Comparison of ENCODE assay signal across 1 cellular context in genomic region chr12:48750215-48750614, GRCh38.
TF ChIP-seq lines count a peak whose summit lies in the region.

No MANE protein-coding gene starts in this region.

TF ChIP-seq in HEK293, 187 proteins besides CTCF, POLR2A, EP300 and RAD21:
- TF ChIP-seq, protein P1, sequence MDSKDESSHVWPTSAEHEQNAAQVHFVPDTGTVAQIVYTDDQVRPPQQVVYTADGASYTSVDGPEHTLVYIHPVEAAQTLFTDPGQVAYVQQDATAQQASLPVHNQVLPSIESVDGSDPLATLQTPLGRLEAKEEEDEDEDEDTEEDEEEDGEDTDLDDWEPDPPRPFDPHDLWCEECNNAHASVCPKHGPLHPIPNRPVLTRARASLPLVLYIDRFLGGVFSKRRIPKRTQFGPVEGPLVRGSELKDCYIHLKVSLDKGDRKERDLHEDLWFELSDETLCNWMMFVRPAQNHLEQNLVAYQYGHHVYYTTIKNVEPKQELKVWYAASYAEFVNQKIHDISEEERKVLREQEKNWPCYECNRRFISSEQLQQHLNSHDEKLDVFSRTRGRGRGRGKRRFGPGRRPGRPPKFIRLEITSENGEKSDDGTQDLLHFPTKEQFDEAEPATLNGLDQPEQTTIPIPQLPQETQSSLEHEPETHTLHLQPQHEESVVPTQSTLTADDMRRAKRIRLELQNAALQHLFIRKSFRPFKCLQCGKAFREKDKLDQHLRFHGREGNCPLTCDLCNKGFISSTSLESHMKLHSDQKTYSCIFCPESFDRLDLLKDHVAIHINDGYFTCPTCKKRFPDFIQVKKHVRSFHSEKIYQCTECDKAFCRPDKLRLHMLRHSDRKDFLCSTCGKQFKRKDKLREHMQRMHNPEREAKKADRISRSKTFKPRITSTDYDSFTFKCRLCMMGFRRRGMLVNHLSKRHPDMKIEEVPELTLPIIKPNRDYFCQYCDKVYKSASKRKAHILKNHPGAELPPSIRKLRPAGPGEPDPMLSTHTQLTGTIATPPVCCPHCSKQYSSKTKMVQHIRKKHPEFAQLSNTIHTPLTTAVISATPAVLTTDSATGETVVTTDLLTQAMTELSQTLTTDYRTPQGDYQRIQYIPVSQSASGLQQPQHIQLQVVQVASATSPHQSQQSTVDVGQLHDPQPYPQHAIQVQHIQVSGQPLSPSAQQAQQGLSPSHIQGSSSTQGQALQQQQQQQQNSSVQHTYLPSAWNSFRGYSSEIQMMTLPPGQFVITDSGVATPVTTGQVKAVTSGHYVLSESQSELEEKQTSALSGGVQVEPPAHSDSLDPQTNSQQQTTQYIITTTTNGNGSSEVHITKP (tag by site-specific recombination; IDR thresholded peaks at IDR 0.05) = no peak
- TF ChIP-seq ZNF311 (tag by site-specific recombination; IDR thresholded peaks at IDR 0.05; ENCODE audit: borderline replicate concordance) = no peak
- no peak for TF ChIP-seq ZNF211 (tag by site-specific recombination; IDR thresholded peaks at IDR 0.05; ENCODE audit: low read depth)
- no peak for TF ChIP-seq WT1 (tag by site-specific recombination; IDR thresholded peaks at IDR 0.05)
- TF ChIP-seq ZNF664 (tag by site-specific recombination; IDR thresholded peaks at IDR 0.05) = peak; percentile 56; the same call in 1 of the 2 replicates
- TF ChIP-seq ZNF645 (tag by site-specific recombination; IDR thresholded peaks at IDR 0.05) = no peak
- no peak for TF ChIP-seq ZNF843 (tag by site-specific recombination; IDR thresholded peaks at IDR 0.05)
- no peak for TF ChIP-seq ZSCAN23 (tag by site-specific recombination; IDR thresholded peaks at IDR 0.05)
